Comparison of ENCODE assay signal across 1 cellular context in the genomic region with DNA sequence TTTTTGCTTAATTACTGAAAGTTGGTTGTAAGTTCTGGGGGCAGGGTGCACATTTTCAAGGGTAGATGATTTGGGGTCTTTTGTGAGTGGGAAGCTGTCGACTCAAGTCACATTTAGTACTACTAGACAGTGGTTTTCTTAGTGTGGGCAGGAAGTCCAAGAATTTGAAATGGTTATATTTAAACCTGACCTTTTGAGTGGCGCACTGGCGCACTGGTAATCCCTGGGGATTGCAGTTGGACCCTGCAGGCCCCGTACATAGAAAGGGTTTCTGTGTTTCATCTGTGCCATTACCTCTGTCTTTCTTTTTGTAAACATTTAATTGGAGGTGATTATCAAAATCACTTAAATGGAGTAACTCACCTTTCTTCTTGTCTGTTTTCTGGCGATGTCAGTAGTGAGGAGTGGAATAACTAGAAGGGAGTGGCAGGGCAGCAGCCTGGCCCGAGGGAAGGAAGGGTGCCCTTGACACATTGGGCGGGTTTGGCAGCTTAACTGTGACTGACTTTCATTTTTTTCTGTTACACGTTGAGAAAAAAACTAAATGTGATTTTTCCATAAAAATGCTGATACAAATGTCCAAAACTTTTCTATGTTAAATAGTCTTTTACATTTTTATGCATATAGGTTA.
TF ChIP-seq lines count a peak whose summit lies in the region.

No MANE protein-coding gene starts in this region.

TF ChIP-seq in GM23338, 12 proteins besides CTCF, POLR2A, EP300 and RAD21 (continued from another document):
- TF ChIP-seq ZNF462 (CRISPR knock-in tag; IDR thresholded peaks at IDR 0.05), result no peak
- no peak for TF ChIP-seq JUNB (IDR thresholded peaks at IDR 0.05; ENCODE audit: unreplicated experiment)
- TF ChIP-seq POLR2AphosphoS5 (IDR thresholded peaks at IDR 0.05; ENCODE audit: low read depth), result no peak
- TF ChIP-seq NANOG (IDR thresholded peaks at IDR 0.05; ENCODE audit: borderline replicate concordance), result no peak
- TF ChIP-seq, protein P1, sequence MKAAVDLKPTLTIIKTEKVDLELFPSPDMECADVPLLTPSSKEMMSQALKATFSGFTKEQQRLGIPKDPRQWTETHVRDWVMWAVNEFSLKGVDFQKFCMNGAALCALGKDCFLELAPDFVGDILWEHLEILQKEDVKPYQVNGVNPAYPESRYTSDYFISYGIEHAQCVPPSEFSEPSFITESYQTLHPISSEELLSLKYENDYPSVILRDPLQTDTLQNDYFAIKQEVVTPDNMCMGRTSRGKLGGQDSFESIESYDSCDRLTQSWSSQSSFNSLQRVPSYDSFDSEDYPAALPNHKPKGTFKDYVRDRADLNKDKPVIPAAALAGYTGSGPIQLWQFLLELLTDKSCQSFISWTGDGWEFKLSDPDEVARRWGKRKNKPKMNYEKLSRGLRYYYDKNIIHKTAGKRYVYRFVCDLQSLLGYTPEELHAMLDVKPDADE (IDR thresholded peaks at IDR 0.05), result no peak
- TF ChIP-seq EZH2 (IDR thresholded peaks at IDR 0.05; ENCODE audit: low read depth, unreplicated experiment), result no peak
